8 cellular contexts compared by ENCODE assay signal in genomic region chr18:13136056-13136688, GRCh38.
DNase-seq lines count a peak whose midpoint lies in the region; ATAC-seq and TF ChIP-seq lines count a peak whose summit lies in the region.

No MANE protein-coding gene starts in this region.

- peaks cover 21% of the 10 kb centered on the region for H3K9me3 Mint-ChIP-seq in endodermal cell

- H3K4me1 ChIP-seq in endodermal cell (ENCODE audit: control insufficient read depth, insufficient read depth, low read length), result no peaks in the 10 kb centered on the region
- peaks cover 1% of the 10 kb centered on the region for H3K4me1 ChIP-seq in ovary (ENCODE audit: insufficient read depth)
- H3K4me1 ChIP-seq in foreskin keratinocyte, result no peaks in the 10 kb centered on the region

- peaks cover 14% of the 10 kb centered on the region for H3K36me3 Mint-ChIP-seq in endodermal cell (ENCODE audit: low read depth)

- H3K9me3 ChIP-seq in endodermal cell (ENCODE audit: control insufficient read depth, low read length) (peaks cover 16% of the 10 kb centered on the region), ovary (no peaks in the 10 kb centered on the region)

- H3K4me3 Mint-ChIP-seq in endodermal cell, result peak overlapping the region; percentile 60

- no peak for TF ChIP-seq POLR2A in ovary (IDR thresholded peaks at IDR 0.05)

- TF ChIP-seq EP300 in ovary (IDR thresholded peaks at IDR 0.05), result no peak

- no peak for DNase-seq in AG04449 (ENCODE audit: low read depth, low spot score)
- DNase-seq in GM20000 (ENCODE audit: low spot score), result peak; percentile 69
- DNase-seq in T-helper 2 cell, result peak in 3 of 5 experiments; percentile 17 to 64 (median 64)
- DNase-seq in endodermal cell, result no peak
- DNase-seq in ovary, result peak in 1 of 5 donors; percentile 35
- no peak for DNase-seq in foreskin keratinocyte

- CTCF ChIA-PET in AG04449 (lab: Yijun Ruan, JAX), result interaction anchor here (0.9 kb wide), 1 partner anchor 21 kb away, joined by 4 read pairs; no protein-coding TSS in a partner anchor

- no peak overlapping the region for H3K27ac Mint-ChIP-seq in endodermal cell

- H3K4me3 ChIP-seq in AG04449 (ENCODE audit: low read depth, low read length) (peak overlapping the region; percentile 59), endodermal cell (ENCODE audit: low read length) (peak overlapping the region; percentile 56), ovary (peak overlapping the region; percentile 71)

- 46 to 63% methylated on average over 14 to 32 of the region's 32 CpGs for WGBS in endodermal cell (ENCODE audit: insufficient coverage in 1 of 2, insufficient read length in 1 of 2), 2 experiments
- WGBS in ovary, 3 donors, result 44 to 46% (median 45%) methylated on average over 32 of the region's 32 CpGs

- peaks cover 3% of the 10 kb centered on the region for H3K4me1 Mint-ChIP-seq in endodermal cell

- H3K36me3 ChIP-seq in endodermal cell (ENCODE audit: control insufficient read depth, insufficient read depth, low read length) (peaks cover 5% of the 10 kb centered on the region), ovary (no peaks in the 10 kb centered on the region)

- no peak for TF ChIP-seq CTCF in AG04449 (IDR thresholded peaks at IDR 0.05; ENCODE audit: insufficient read depth, low read length, missing control alignments)
- no peak for TF ChIP-seq CTCF in GM20000 (IDR thresholded peaks at IDR 0.05; ENCODE audit: extremely low read depth, missing control alignments)
- TF ChIP-seq CTCF in endodermal cell (conservative IDR thresholded peaks at IDR 0.05), result no peak
- no peak for TF ChIP-seq CTCF in ovary (IDR thresholded peaks at IDR 0.05)
- no peak for TF ChIP-seq CTCF in foreskin keratinocyte (conservative IDR thresholded peaks at IDR 0.05)

- peaks cover 49% of the 10 kb centered on the region for H3K27me3 Mint-ChIP-seq in endodermal cell (ENCODE audit: insufficient read depth)

- H3K27me3 ChIP-seq in endodermal cell (ENCODE audit: control insufficient read depth, insufficient read depth, low read length, poor library complexity, severe bottlenecking), result peaks cover 36% of the 10 kb centered on the region
- H3K27me3 ChIP-seq in ovary, result no peaks in the 10 kb centered on the region
- peaks cover 39% of the 10 kb centered on the region for H3K27me3 ChIP-seq in foreskin keratinocyte

- intact Hi-C loops in ovary (cut with DNase I), result loop anchor here in 1 of 4 donors (10.0 kb wide), 2 partner anchors 121 to 589 kb away; partner anchors contain the start of genes FAM210A and RNMT

- peak overlapping the region; percentile 36 for H3K27ac ChIP-seq in endodermal cell (ENCODE audit: low read depth, low read length)
- H3K27ac ChIP-seq in ovary, result peak overlapping the region in 1 of 2 donors; percentile 89
- no peak overlapping the region for H3K27ac ChIP-seq in foreskin keratinocyte

- H3K9ac ChIP-seq in endodermal cell (ENCODE audit: extremely low read depth, low read length, poor library complexity, severe bottlenecking), result no peak overlapping the region

- ATAC-seq in foreskin keratinocyte, result no peak
- no peak for ATAC-seq in HG02798 (IDR thresholded peaks at IDR 0.05; ENCODE audit: poor library complexity, unreplicated experiment)
- ATAC-seq in GM19452 (IDR thresholded peaks at IDR 0.05; ENCODE audit: unreplicated experiment), result no peak

- POLR2A ChIA-PET in AG04449 (lab: Yijun Ruan, JAX), result no interaction called here

Comparison
In these comparisons a context has a peak if more than half of its experiments do, and no peak if none do; other contexts are left out.
1. DNase-seq: peak in GM20000 (single experiment) and T-helper 2 cell (3 of 5); none in AG04449 (single experiment), endodermal cell (single experiment) and foreskin keratinocyte (0 of 2).
2. Peak in every context shown above with its lines, with median percentiles within 50 percentile points of each other: H3K4me3 ChIP-seq.